In genomic region chr11:2130881-2131352, GRCh38 we compare ENCODE assay signal across 1 cellular context.
A peak's percentile ranks its signal among the peaks of the same experiment; 100 is the strongest.
TF ChIP-seq lines count a peak whose summit lies in the region.

No MANE protein-coding gene starts in this region.

TF ChIP-seq in HepG2, 621 proteins besides CTCF, POLR2A, EP300 and RAD21 (continued from another document and continues in another):
- no peak for TF ChIP-seq SP140L (CRISPR knock-in tag; IDR thresholded peaks at IDR 0.05; ENCODE audit: borderline replicate concordance)
- TF ChIP-seq, protein P1, sequence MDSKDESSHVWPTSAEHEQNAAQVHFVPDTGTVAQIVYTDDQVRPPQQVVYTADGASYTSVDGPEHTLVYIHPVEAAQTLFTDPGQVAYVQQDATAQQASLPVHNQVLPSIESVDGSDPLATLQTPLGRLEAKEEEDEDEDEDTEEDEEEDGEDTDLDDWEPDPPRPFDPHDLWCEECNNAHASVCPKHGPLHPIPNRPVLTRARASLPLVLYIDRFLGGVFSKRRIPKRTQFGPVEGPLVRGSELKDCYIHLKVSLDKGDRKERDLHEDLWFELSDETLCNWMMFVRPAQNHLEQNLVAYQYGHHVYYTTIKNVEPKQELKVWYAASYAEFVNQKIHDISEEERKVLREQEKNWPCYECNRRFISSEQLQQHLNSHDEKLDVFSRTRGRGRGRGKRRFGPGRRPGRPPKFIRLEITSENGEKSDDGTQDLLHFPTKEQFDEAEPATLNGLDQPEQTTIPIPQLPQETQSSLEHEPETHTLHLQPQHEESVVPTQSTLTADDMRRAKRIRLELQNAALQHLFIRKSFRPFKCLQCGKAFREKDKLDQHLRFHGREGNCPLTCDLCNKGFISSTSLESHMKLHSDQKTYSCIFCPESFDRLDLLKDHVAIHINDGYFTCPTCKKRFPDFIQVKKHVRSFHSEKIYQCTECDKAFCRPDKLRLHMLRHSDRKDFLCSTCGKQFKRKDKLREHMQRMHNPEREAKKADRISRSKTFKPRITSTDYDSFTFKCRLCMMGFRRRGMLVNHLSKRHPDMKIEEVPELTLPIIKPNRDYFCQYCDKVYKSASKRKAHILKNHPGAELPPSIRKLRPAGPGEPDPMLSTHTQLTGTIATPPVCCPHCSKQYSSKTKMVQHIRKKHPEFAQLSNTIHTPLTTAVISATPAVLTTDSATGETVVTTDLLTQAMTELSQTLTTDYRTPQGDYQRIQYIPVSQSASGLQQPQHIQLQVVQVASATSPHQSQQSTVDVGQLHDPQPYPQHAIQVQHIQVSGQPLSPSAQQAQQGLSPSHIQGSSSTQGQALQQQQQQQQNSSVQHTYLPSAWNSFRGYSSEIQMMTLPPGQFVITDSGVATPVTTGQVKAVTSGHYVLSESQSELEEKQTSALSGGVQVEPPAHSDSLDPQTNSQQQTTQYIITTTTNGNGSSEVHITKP (CRISPR knock-in tag; IDR thresholded peaks at IDR 0.05; ENCODE audit: low read depth) = no peak
- TF ChIP-seq REPIN1 (CRISPR knock-in tag; IDR thresholded peaks at IDR 0.05; ENCODE audit: borderline replicate concordance, low read depth) = no peak
- no peak for TF ChIP-seq ZNF891 (CRISPR knock-in tag; IDR thresholded peaks at IDR 0.05)
- TF ChIP-seq GABPA (IDR thresholded peaks at IDR 0.05; ENCODE audit: low read depth, low read length) = no peak
- TF ChIP-seq GABPA (CRISPR knock-in tag; IDR thresholded peaks at IDR 0.05; ENCODE audit: low read depth) = no peak
- TF ChIP-seq, protein P2, sequence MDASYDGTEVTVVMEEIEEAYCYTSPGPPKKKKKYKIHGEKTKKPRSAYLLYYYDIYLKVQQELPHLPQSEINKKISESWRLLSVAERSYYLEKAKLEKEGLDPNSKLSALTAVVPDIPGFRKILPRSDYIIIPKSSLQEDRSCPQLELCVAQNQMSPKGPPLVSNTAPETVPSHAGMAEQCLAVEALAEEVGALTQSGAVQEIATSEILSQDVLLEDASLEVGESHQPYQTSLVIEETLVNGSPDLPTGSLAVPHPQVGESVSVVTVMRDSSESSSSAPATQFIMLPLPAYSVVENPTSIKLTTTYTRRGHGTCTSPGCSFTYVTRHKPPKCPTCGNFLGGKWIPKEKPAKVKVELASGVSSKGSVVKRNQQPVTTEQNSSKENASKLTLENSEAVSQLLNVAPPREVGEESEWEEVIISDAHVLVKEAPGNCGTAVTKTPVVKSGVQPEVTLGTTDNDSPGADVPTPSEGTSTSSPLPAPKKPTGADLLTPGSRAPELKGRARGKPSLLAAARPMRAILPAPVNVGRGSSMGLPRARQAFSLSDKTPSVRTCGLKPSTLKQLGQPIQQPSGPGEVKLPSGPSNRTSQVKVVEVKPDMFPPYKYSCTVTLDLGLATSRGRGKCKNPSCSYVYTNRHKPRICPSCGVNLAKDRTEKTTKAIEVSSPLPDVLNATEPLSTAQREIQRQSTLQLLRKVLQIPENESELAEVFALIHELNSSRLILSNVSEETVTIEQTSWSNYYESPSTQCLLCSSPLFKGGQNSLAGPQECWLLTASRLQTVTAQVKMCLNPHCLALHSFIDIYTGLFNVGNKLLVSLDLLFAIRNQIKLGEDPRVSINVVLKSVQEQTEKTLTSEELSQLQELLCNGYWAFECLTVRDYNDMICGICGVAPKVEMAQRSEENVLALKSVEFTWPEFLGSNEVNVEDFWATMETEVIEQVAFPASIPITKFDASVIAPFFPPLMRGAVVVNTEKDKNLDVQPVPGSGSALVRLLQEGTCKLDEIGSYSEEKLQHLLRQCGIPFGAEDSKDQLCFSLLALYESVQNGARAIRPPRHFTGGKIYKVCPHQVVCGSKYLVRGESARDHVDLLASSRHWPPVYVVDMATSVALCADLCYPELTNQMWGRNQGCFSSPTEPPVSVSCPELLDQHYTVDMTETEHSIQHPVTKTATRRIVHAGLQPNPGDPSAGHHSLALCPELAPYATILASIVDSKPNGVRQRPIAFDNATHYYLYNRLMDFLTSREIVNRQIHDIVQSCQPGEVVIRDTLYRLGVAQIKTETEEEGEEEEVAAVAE (CRISPR knock-in tag; IDR thresholded peaks at IDR 0.05; ENCODE audit: borderline replicate concordance) = no peak; the same call in 1 of the 2 replicates
- TF ChIP-seq CSRNP1 (CRISPR knock-in tag; IDR thresholded peaks at IDR 0.05) = no peak
- TF ChIP-seq ZNF773 (CRISPR knock-in tag; IDR thresholded peaks at IDR 0.05; ENCODE audit: borderline replicate concordance) = no peak
- TF ChIP-seq NR2F6 (IDR thresholded peaks at IDR 0.05) = no peak
- TF ChIP-seq NR2F6 (CRISPR knock-in tag; IDR thresholded peaks at IDR 0.05) = peak; percentile 14; the same call in 1 of the 2 replicates
- TF ChIP-seq ZNF746 (CRISPR knock-in tag; IDR thresholded peaks at IDR 0.05) = no peak
- TF ChIP-seq, protein P3, sequence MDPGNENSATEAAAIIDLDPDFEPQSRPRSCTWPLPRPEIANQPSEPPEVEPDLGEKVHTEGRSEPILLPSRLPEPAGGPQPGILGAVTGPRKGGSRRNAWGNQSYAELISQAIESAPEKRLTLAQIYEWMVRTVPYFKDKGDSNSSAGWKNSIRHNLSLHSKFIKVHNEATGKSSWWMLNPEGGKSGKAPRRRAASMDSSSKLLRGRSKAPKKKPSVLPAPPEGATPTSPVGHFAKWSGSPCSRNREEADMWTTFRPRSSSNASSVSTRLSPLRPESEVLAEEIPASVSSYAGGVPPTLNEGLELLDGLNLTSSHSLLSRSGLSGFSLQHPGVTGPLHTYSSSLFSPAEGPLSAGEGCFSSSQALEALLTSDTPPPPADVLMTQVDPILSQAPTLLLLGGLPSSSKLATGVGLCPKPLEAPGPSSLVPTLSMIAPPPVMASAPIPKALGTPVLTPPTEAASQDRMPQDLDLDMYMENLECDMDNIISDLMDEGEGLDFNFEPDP (CRISPR knock-in tag; conservative IDR thresholded peaks at IDR 0.05) = no peak
- TF ChIP-seq HDAC2 (CRISPR knock-in tag; IDR thresholded peaks at IDR 0.05) = 0 out of 2 replicates have a peak, but pooled peaks have one; percentile 31
- TF ChIP-seq LCORL (IDR thresholded peaks at IDR 0.05) = no peak
- no peak for TF ChIP-seq LCORL (CRISPR knock-in tag; IDR thresholded peaks at IDR 0.05)
- TF ChIP-seq NFYC (CRISPR knock-in tag; IDR thresholded peaks at IDR 0.05) = no peak
- TF ChIP-seq BORCS8-MEF2B (CRISPR knock-in tag; IDR thresholded peaks at IDR 0.05) = no peak
- no peak for TF ChIP-seq ZNF432 (CRISPR knock-in tag; IDR thresholded peaks at IDR 0.05; ENCODE audit: borderline replicate concordance)
- TF ChIP-seq SOX6 (IDR thresholded peaks at IDR 0.05) = no peak
- no peak for TF ChIP-seq SOX6 (CRISPR knock-in tag; IDR thresholded peaks at IDR 0.05)
- TF ChIP-seq, protein P4, sequence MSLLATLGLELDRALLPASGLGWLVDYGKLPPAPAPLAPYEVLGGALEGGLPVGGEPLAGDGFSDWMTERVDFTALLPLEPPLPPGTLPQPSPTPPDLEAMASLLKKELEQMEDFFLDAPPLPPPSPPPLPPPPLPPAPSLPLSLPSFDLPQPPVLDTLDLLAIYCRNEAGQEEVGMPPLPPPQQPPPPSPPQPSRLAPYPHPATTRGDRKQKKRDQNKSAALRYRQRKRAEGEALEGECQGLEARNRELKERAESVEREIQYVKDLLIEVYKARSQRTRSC (CRISPR knock-in tag; IDR thresholded peaks at IDR 0.05; ENCODE audit: low read depth) = no peak
- peak; percentile 7 for TF ChIP-seq YY1 (IDR thresholded peaks at IDR 0.05; ENCODE audit: insufficient read depth, insufficient replicate concordance, low read depth, low read length)
- no peak for TF ChIP-seq ARID3A (IDR thresholded peaks at IDR 0.05; ENCODE audit: low read depth, low read length)
- peak; percentile 26; the same call in 1 of the 2 replicates for TF ChIP-seq BCL3 (CRISPR knock-in tag; IDR thresholded peaks at IDR 0.05)
- TF ChIP-seq MNT (IDR thresholded peaks at IDR 0.05) = no peak
- TF ChIP-seq JUN (CRISPR knock-in tag; IDR thresholded peaks at IDR 0.05) = no peak
- TF ChIP-seq ZSCAN25 (CRISPR knock-in tag; IDR thresholded peaks at IDR 0.05) = 0 out of 2 replicates have a peak, but pooled peaks have one; percentile 17
- peak; percentile 92 for TF ChIP-seq ZFP37 (CRISPR knock-in tag; IDR thresholded peaks at IDR 0.05; ENCODE audit: borderline replicate concordance)
- TF ChIP-seq, protein P5, sequence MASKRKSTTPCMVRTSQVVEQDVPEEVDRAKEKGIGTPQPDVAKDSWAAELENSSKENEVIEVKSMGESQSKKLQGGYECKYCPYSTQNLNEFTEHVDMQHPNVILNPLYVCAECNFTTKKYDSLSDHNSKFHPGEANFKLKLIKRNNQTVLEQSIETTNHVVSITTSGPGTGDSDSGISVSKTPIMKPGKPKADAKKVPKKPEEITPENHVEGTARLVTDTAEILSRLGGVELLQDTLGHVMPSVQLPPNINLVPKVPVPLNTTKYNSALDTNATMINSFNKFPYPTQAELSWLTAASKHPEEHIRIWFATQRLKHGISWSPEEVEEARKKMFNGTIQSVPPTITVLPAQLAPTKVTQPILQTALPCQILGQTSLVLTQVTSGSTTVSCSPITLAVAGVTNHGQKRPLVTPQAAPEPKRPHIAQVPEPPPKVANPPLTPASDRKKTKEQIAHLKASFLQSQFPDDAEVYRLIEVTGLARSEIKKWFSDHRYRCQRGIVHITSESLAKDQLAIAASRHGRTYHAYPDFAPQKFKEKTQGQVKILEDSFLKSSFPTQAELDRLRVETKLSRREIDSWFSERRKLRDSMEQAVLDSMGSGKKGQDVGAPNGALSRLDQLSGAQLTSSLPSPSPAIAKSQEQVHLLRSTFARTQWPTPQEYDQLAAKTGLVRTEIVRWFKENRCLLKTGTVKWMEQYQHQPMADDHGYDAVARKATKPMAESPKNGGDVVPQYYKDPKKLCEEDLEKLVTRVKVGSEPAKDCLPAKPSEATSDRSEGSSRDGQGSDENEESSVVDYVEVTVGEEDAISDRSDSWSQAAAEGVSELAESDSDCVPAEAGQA (IDR thresholded peaks at IDR 0.05; ENCODE audit: low read depth) = no peak
- TF ChIP-seq, protein P5 (CRISPR knock-in tag; IDR thresholded peaks at IDR 0.05; ENCODE audit: borderline replicate concordance) = no peak
- no peak for TF ChIP-seq POGZ (CRISPR knock-in tag; IDR thresholded peaks at IDR 0.05)
- peak; percentile 92 for TF ChIP-seq PAF1 (CRISPR knock-in tag; IDR thresholded peaks at IDR 0.05)
- TF ChIP-seq NCOA5 (CRISPR knock-in tag; IDR thresholded peaks at IDR 0.05) = 0 out of 2 replicates have a peak, but pooled peaks have one; percentile 76
- no peak for TF ChIP-seq GTF2F1 (IDR thresholded peaks at IDR 0.05; ENCODE audit: low read length)
